In genomic region chr3:149489060-149489690, GRCh38 we compare ENCODE assay signal across 10 cellular contexts. TPM values are rescaled to one million over a fixed set of nuclear protein-coding genes. Genes with fewer than 3 reads are reported as not detected.
DNase-seq lines count a peak whose midpoint lies in the region; ATAC-seq and TF ChIP-seq lines count a peak whose summit lies in the region.
"Had no signal": no experiment of that assay in that cellular context is flagged by ENCODE, and none has a peak within 500 bp of the region (broad histone marks: within the 10 kb centered on the region; RNA-seq: fewer than 3 reads in every experiment).

No MANE protein-coding gene starts in this region.

- WGBS in hepatocyte (ENCODE audit: low lambda C conversion rate, missing lambda C conversion rate) = 76% methylated on average over 6 of the region's 6 CpGs

- H3K79me2 ChIP-seq in hepatocyte = no peaks in the 10 kb centered on the region

- no peaks in the 10 kb centered on the region for H4K20me1 ChIP-seq in hepatocyte (ENCODE audit: insufficient read depth, poor library complexity, severe bottlenecking)

- in situ Hi-C loops in GM13976 (cut with MboI; ENCODE audit: low sequenced_read_pairs, unreplicated experiment) = loop anchor here (10.0 to 25.0 kb wide), 3 partner anchors 94 to 527 kb away; no protein-coding TSS in a partner anchor
- in situ Hi-C loops in SK-MEL-5 (cut with HindIII; ENCODE audit: low pct_unique_long_range_greater_than_20kb, low sequenced_read_pairs) = no loop called here

- no peak overlapping the region for H3K4me2 ChIP-seq in hepatocyte

- peak; percentile 77 for TF ChIP-seq CTCF in BE2C (IDR thresholded peaks at IDR 0.05; ENCODE audit: low read depth, low read length)
- TF ChIP-seq CTCF in GM13976 (IDR thresholded peaks at IDR 0.05; ENCODE audit: borderline replicate concordance, control extremely low read depth, extremely low read depth, insufficient read depth, missing control alignments) = peak; percentile 12
- peak; percentile 48 for TF ChIP-seq CTCF in hepatocyte (IDR thresholded peaks at IDR 0.05; ENCODE audit: poor library complexity)

- no peak for ATAC-seq in GM21526 (IDR thresholded peaks at IDR 0.05; ENCODE audit: low FRiP score, unreplicated experiment)
- no peak for ATAC-seq in HG03139 (IDR thresholded peaks at IDR 0.05; ENCODE audit: unreplicated experiment)
- ATAC-seq: activated T-helper 17 cell treated with anti-CD3 and anti-CD28 coated beads, Interleukin-2, amount 50 U/mL, for 72 hours had no signal

- no peak overlapping the region for H3K27ac ChIP-seq in hepatocyte

- peak; percentile 40 for DNase-seq in BE2C
- DNase-seq in GM13976 (ENCODE audit: low spot score) = peak; percentile 29
- DNase-seq in SK-MEL-5 (ENCODE audit: low read depth, low spot score) = peak; percentile 66
- DNase-seq in hepatocyte (ENCODE audit: low spot score) = no peak
- DNase-seq in NCI-H1048 (lab: John Stamatoyannopoulos, UW) = no peak
- DNase-seq in KG1 (lab: John Stamatoyannopoulos, UW) = no peak
- DNase-seq: NCI-H1417 treated with DMSO at 0.1 percent for 48 hours had no signal

- H3K9me3 ChIP-seq in BE2C (no peaks in the 10 kb centered on the region), hepatocyte (ENCODE audit: low read depth) (no peaks in the 10 kb centered on the region)

- H3K4me1 ChIP-seq in BE2C (no peaks in the 10 kb centered on the region), hepatocyte (ENCODE audit: insufficient read depth) (no peaks in the 10 kb centered on the region)

- H3K36me3 ChIP-seq in BE2C (no peaks in the 10 kb centered on the region), hepatocyte (replicated peaks; ENCODE audit: insufficient read depth, low read depth) (no peaks in the 10 kb centered on the region)

- H3K27me3 ChIP-seq in BE2C (no peaks in the 10 kb centered on the region), hepatocyte (no peaks in the 10 kb centered on the region)

- no peak overlapping the region for H2AFZ ChIP-seq in hepatocyte

- no peaks in the 10 kb centered on the region for H3K9me2 ChIP-seq in hepatocyte (replicated peaks; ENCODE audit: insufficient read depth)

- H3K4me3 ChIP-seq in BE2C (ENCODE audit: low read depth, low read length) (no peak overlapping the region), hepatocyte (no peak overlapping the region)

RNA-seq across cellular contexts. Expression of gene TM4SF4, which starts 14.7 kb away (rescaled TPM):
- polyA plus RNA-seq in BE2C (2012; ENCODE audit: insufficient read depth, insufficient read length, low read depth) = 1.0 TPM
- total RNA-seq in SK-MEL-5 (2014; rRNA removed; shearing (Covaris generic)) = not detected in 2 replicates
- polyA plus RNA-seq in SK-MEL-5 (2015; cell fraction: cytosol; rRNA removed) = not detected in 2 replicates
- polyA plus RNA-seq in SK-MEL-5 (2015; cell fraction: nucleus; rRNA removed) = not detected in 2 replicates
- total RNA-seq in hepatocyte = 763 and 899 TPM in 2 replicates
- 366 and 434 TPM in 2 replicates for polyA plus RNA-seq in hepatocyte
- total RNA-seq: activated T-helper 17 cell treated with anti-CD3 and anti-CD28 coated beads, Interleukin-2, amount 50 U/mL, for 72 hours had no signal

Comparison
In these comparisons a context has a peak if more than half of its experiments do, and no peak if none do; other contexts are left out.
1. DNase-seq: peak in BE2C (single experiment), GM13976 (single experiment) and SK-MEL-5 (single experiment); none in hepatocyte (single experiment), NCI-H1048 (single experiment) and KG1 (single experiment).
2. CTCF ChIP-seq: peak in every context shown above with its lines; median percentile 77 in BE2C; 48 in hepatocyte; 12 in GM13976.
3. RNA of gene TM4SF4, which starts 14.7 kb away (total RNA-seq): 763 to 899 TPM in hepatocyte; not detected in SK-MEL-5; every median in the first group is over 100 times any median in the second.